Comparison of ENCODE assay signal across 2 cellular contexts in the genomic region with DNA sequence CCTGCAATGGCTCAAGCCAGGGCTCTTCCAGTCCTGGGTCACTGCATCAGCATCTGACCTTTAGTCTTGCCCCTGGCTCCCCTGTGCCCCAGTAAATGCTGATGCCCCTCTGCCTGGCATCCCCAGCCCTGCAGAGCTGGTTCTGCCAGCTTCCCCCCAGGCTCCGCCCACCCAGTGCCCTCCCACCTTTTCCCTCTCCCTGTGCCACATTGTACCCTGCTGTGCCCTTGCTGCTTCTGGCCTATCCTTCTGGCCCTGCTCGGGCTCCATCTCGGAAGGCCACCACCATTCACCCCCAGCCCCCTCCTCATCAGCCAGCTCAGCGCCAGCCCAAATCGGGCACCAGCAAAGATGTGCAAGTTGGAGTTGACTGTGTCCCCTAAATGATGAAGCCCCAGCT.
TF ChIP-seq lines count a peak whose summit lies in the region.

No MANE protein-coding gene starts in this region.

TF ChIP-seq in A549, 52 proteins besides CTCF, POLR2A, EP300 and RAD21 (continued from another document):
- TF ChIP-seq, protein P1, sequence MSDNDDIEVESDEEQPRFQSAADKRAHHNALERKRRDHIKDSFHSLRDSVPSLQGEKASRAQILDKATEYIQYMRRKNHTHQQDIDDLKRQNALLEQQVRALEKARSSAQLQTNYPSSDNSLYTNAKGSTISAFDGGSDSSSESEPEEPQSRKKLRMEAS (IDR thresholded peaks at IDR 0.05), result no peak
- TF ChIP-seq, protein P2, sequence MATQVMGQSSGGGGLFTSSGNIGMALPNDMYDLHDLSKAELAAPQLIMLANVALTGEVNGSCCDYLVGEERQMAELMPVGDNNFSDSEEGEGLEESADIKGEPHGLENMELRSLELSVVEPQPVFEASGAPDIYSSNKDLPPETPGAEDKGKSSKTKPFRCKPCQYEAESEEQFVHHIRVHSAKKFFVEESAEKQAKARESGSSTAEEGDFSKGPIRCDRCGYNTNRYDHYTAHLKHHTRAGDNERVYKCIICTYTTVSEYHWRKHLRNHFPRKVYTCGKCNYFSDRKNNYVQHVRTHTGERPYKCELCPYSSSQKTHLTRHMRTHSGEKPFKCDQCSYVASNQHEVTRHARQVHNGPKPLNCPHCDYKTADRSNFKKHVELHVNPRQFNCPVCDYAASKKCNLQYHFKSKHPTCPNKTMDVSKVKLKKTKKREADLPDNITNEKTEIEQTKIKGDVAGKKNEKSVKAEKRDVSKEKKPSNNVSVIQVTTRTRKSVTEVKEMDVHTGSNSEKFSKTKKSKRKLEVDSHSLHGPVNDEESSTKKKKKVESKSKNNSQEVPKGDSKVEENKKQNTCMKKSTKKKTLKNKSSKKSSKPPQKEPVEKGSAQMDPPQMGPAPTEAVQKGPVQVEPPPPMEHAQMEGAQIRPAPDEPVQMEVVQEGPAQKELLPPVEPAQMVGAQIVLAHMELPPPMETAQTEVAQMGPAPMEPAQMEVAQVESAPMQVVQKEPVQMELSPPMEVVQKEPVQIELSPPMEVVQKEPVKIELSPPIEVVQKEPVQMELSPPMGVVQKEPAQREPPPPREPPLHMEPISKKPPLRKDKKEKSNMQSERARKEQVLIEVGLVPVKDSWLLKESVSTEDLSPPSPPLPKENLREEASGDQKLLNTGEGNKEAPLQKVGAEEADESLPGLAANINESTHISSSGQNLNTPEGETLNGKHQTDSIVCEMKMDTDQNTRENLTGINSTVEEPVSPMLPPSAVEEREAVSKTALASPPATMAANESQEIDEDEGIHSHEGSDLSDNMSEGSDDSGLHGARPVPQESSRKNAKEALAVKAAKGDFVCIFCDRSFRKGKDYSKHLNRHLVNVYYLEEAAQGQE (IDR thresholded peaks at IDR 0.05), result no peak
- no peak for TF ChIP-seq FOXS1 (CRISPR knock-in tag; IDR thresholded peaks at IDR 0.05)
- TF ChIP-seq RARB (CRISPR knock-in tag; IDR thresholded peaks at IDR 0.05), result no peak
- no peak for TF ChIP-seq RFX5 (IDR thresholded peaks at IDR 0.05)
- TF ChIP-seq HEYL (CRISPR knock-in tag; IDR thresholded peaks at IDR 0.05), result no peak
- TF ChIP-seq, protein P3, sequence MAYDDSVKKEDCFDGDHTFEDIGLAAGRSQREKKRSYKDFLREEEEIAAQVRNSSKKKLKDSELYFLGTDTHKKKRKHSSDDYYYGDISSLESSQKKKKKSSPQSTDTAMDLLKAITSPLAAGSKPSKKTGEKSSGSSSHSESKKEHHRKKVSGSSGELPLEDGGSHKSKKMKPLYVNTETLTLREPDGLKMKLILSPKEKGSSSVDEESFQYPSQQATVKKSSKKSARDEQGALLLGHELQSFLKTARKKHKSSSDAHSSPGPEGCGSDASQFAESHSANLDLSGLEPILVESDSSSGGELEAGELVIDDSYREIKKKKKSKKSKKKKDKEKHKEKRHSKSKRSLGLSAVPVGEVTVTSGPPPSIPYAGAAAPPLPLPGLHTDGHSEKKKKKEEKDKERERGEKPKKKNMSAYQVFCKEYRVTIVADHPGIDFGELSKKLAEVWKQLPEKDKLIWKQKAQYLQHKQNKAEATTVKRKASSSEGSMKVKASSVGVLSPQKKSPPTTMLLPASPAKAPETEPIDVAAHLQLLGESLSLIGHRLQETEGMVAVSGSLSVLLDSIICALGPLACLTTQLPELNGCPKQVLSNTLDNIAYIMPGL (CRISPR knock-in tag; IDR thresholded peaks at IDR 0.05; ENCODE audit: borderline replicate concordance), result no peak
- TF ChIP-seq SREBF2 (IDR thresholded peaks at IDR 0.05), result no peak
- TF ChIP-seq FOSB (CRISPR knock-in tag; IDR thresholded peaks at IDR 0.05), result no peak
- no peak for TF ChIP-seq CEBPB (IDR thresholded peaks at IDR 0.05)
- TF ChIP-seq SMC3 (IDR thresholded peaks at IDR 0.05), result no peak
- TF ChIP-seq RNF2 (IDR thresholded peaks at IDR 0.05; ENCODE audit: borderline replicate concordance, low read depth), result no peak
- no peak for TF ChIP-seq HOXB13 (CRISPR knock-in tag; IDR thresholded peaks at IDR 0.05; ENCODE audit: low read depth)
- TF ChIP-seq RCOR1 (IDR thresholded peaks at IDR 0.05; ENCODE audit: low read depth, low read length), result no peak

TF ChIP-seq in WTC11, 78 proteins besides CTCF, POLR2A, EP300 and RAD21:
- TF ChIP-seq, protein P4, sequence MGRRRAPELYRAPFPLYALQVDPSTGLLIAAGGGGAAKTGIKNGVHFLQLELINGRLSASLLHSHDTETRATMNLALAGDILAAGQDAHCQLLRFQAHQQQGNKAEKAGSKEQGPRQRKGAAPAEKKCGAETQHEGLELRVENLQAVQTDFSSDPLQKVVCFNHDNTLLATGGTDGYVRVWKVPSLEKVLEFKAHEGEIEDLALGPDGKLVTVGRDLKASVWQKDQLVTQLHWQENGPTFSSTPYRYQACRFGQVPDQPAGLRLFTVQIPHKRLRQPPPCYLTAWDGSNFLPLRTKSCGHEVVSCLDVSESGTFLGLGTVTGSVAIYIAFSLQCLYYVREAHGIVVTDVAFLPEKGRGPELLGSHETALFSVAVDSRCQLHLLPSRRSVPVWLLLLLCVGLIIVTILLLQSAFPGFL (CRISPR knock-in tag; IDR thresholded peaks at IDR 0.05; ENCODE audit: borderline replicate concordance), result no peak
- no peak for TF ChIP-seq ZNF317 (CRISPR knock-in tag; IDR thresholded peaks at IDR 0.05; ENCODE audit: borderline replicate concordance, low read depth)
- TF ChIP-seq SMAD4 (CRISPR knock-in tag; IDR thresholded peaks at IDR 0.05), result no peak
- TF ChIP-seq TCF7 (CRISPR knock-in tag; IDR thresholded peaks at IDR 0.05; ENCODE audit: low read depth), result no peak
- TF ChIP-seq FOXK1 (CRISPR knock-in tag; IDR thresholded peaks at IDR 0.05), result no peak
- no peak for TF ChIP-seq ZBTB21 (CRISPR knock-in tag; IDR thresholded peaks at IDR 0.05; ENCODE audit: borderline replicate concordance)
- TF ChIP-seq CBFB (CRISPR knock-in tag; IDR thresholded peaks at IDR 0.05; ENCODE audit: low read depth), result no peak
- TF ChIP-seq ZNF671 (CRISPR knock-in tag; IDR thresholded peaks at IDR 0.05), result no peak
- TF ChIP-seq GRHL2 (CRISPR knock-in tag; IDR thresholded peaks at IDR 0.05; ENCODE audit: insufficient replicate concordance, severe bottlenecking), result no peak
- TF ChIP-seq, protein P5, sequence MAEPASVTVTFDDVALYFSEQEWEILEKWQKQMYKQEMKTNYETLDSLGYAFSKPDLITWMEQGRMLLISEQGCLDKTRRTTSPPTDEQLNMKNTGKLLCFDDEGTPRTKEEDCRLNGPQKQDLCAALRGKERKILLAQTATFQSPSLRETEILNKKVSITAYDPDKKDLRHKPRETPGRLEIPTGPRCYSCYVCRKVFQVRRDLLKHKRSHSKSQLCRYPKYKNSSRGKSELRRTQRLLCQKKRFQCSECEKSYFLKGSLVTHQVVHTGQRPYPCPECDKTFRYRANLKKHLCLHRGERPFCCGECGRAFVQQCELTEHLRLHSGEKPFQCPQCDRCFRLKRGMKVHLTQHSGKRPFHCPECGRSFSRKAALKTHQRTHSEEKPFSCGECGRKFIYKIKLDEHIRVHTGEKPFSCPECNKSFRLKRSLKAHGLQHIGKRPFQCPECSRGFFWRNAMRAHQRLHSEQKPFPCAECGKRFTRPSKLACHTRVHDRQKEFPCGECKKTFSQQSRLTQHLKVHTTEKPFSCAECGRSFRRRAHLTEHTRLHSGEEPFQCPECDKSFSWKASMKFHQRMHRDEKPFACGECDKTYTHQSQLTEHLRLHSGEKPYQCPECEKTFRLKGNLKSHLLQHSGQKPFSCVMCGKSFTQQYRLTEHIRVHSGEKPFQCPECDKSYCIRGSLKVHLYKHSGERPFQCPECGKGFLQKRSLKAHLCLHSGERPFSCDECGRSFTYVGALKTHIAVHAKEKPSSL (CRISPR knock-in tag; conservative IDR thresholded peaks at IDR 0.05), result no peak
- TF ChIP-seq, protein P6, sequence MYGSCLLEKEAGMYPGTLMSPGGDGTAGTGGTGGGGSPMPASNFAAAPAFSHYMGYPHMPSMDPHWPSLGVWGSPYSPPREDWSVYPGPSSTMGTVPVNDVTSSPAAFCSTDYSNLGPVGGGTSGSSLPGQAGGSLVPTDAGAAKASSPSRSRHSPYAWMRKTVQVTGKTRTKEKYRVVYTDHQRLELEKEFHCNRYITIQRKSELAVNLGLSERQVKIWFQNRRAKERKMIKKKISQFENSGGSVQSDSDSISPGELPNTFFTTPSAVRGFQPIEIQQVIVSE (CRISPR knock-in tag; IDR thresholded peaks at IDR 0.05; ENCODE audit: borderline replicate concordance), result no peak
- TF ChIP-seq KAT7 (CRISPR knock-in tag; IDR thresholded peaks at IDR 0.05; ENCODE audit: borderline replicate concordance), result no peak
- TF ChIP-seq ZNF121 (CRISPR knock-in tag; IDR thresholded peaks at IDR 0.05), result no peak
- TF ChIP-seq, protein P7, sequence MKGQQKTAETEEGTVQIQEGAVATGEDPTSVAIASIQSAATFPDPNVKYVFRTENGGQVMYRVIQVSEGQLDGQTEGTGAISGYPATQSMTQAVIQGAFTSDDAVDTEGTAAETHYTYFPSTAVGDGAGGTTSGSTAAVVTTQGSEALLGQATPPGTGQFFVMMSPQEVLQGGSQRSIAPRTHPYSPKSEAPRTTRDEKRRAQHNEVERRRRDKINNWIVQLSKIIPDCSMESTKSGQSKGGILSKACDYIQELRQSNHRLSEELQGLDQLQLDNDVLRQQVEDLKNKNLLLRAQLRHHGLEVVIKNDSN (CRISPR knock-in tag; IDR thresholded peaks at IDR 0.05), result no peak
- TF ChIP-seq HMGA2 (CRISPR knock-in tag; IDR thresholded peaks at IDR 0.05), result no peak
- TF ChIP-seq, protein P8, sequence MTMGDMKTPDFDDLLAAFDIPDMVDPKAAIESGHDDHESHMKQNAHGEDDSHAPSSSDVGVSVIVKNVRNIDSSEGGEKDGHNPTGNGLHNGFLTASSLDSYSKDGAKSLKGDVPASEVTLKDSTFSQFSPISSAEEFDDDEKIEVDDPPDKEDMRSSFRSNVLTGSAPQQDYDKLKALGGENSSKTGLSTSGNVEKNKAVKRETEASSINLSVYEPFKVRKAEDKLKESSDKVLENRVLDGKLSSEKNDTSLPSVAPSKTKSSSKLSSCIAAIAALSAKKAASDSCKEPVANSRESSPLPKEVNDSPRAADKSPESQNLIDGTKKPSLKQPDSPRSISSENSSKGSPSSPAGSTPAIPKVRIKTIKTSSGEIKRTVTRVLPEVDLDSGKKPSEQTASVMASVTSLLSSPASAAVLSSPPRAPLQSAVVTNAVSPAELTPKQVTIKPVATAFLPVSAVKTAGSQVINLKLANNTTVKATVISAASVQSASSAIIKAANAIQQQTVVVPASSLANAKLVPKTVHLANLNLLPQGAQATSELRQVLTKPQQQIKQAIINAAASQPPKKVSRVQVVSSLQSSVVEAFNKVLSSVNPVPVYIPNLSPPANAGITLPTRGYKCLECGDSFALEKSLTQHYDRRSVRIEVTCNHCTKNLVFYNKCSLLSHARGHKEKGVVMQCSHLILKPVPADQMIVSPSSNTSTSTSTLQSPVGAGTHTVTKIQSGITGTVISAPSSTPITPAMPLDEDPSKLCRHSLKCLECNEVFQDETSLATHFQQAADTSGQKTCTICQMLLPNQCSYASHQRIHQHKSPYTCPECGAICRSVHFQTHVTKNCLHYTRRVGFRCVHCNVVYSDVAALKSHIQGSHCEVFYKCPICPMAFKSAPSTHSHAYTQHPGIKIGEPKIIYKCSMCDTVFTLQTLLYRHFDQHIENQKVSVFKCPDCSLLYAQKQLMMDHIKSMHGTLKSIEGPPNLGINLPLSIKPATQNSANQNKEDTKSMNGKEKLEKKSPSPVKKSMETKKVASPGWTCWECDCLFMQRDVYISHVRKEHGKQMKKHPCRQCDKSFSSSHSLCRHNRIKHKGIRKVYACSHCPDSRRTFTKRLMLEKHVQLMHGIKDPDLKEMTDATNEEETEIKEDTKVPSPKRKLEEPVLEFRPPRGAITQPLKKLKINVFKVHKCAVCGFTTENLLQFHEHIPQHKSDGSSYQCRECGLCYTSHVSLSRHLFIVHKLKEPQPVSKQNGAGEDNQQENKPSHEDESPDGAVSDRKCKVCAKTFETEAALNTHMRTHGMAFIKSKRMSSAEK (CRISPR knock-in tag; IDR thresholded peaks at IDR 0.05; ENCODE audit: borderline replicate concordance), result no peak
- no peak for TF ChIP-seq MXD4 (CRISPR knock-in tag; IDR thresholded peaks at IDR 0.05; ENCODE audit: borderline replicate concordance)
- TF ChIP-seq EMX1 (CRISPR knock-in tag; IDR thresholded peaks at IDR 0.05), result no peak
